30 cellular contexts compared by ENCODE assay signal in the genomic region with DNA sequence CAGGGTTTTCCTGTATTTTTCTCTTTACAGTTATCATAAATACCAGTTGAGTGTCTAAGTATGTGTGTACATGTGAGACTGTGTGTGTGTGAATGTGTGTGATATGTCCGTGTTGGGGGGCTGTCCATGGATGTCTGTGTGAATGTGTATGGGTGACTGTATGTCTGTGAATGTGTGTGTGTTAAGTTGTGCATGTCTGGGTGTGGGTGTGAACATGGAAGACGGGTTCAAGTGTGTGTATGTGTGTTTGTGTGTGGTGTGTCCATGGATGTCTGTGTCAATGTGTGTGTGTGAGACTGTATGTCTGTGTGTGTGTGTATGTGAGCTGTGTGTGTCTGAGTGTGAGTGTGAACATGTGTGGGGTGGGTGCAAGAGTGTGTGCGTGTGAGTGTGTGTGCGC.
"Had no signal": no experiment of that assay in that cellular context is flagged by ENCODE, and none has a peak within 500 bp of the region (broad histone marks: within the 10 kb centered on the region; RNA-seq: fewer than 3 reads in every experiment).

No MANE protein-coding gene starts in this region.

- H3K27ac ChIP-seq: ascending aorta, breast epithelium, epithelial cell of prostate, esophagus squamous epithelium, left lung, neutrophil, ovary, sigmoid colon, stomach, tibial artery, VCaP had no signal

- H3K4me3 ChIP-seq: ascending aorta, breast epithelium, esophagus squamous epithelium, left lung, lung, mucosa of descending colon, ovary, sigmoid colon, stomach, tibial artery had no signal

- H3K4me1 ChIP-seq: ascending aorta had no signal

- FAIRE-seq: colon, endometrium, islet of Langerhans had no signal

- ATAC-seq: left lung; mucosa of descending colon; stimulated activated naive B cell treated with anti-CD40 and anti-IgM and Interleukin-4, amounts not matched to agents 10 μg/mL and 1 μg/mL and 100 μg/mL, for 72 hours had no signal

- H3K27me3 ChIP-seq: ascending aorta, breast epithelium, esophagus squamous epithelium, left lung, neutrophil, ovary, sigmoid colon, stomach, tibial artery had no signal

- H3K36me3 ChIP-seq: ascending aorta, breast epithelium, neutrophil, ovary had no signal

- H3K9me3 ChIP-seq: ascending aorta, breast epithelium, esophagus squamous epithelium, left lung, mucosa of descending colon, neutrophil, ovary, sigmoid colon, stomach, tibial artery had no signal

- DNase-seq: activated CD4-positive, alpha-beta T cell treated with anti-CD3 and anti-CD28 coated beads for 48 hours; activated CD4-positive, alpha-beta T cell treated with anti-CD3 and anti-CD28 coated beads, Interleukin-2, amount 50 U/mL, for 48 hours; activated CD8-positive, alpha-beta memory T cell treated with anti-CD3 and anti-CD28 coated beads for 24 hours; activated effector memory CD4-positive, alpha-beta T cell treated with anti-CD3 and anti-CD28 coated beads, Interleukin-2, amount 50 U/mL, for 16 hours; activated naive CD4-positive, alpha-beta T cell treated with anti-CD3 and anti-CD28 coated beads, Interleukin-2, amount 10 ng/mL, durations not matched to agents 7 days and 5 days; activated naive CD8-positive, alpha-beta T cell treated with anti-CD3 and anti-CD28 coated beads, Interleukin-2, amount 10 ng/mL, durations not matched to agents 7 days and 5 days; dermis blood vessel endothelial cell; effector CD8-positive, alpha-beta T cell; esophagus squamous epithelium; foreskin melanocyte; mucosa of descending colon; naive B cell; nephron progenitor cell; ovary; sigmoid colon; stimulated activated CD4-positive, alpha-beta T cell treated with anti-CD3 and anti-CD28 coated beads, Interleukin-15, amount 100 ng/mL, for 24 hours; stimulated activated CD4-positive, alpha-beta T cell treated with anti-CD3 and anti-CD28 coated beads, Interleukin-2, amount 100 ng/mL, for 24 hours; stimulated activated naive B cell treated with anti-CD40 and anti-IgM and Interleukin-4, amounts not matched to agents 10 μg/mL and 1 μg/mL and 100 μg/mL, for 72 hours; stomach; tibial artery had no signal
